Comparison of ENCODE assay signal across 15 cellular contexts in genomic region chr4:84750956-84751275, GRCh38.
"Had no signal": no experiment of that assay in that cellular context is flagged by ENCODE, and none has a peak within 500 bp of the region (broad histone marks: within the 10 kb centered on the region; RNA-seq: fewer than 3 reads in every experiment).

No MANE protein-coding gene starts in this region.

- DNase-seq: effector memory CD8-positive, alpha-beta T cell; esophagus squamous epithelium; kidney; left cardiac atrium; psoas muscle; spleen; stimulated activated CD4-positive, alpha-beta T cell treated with anti-CD3 and anti-CD28 coated beads, Interleukin-15, amount 100 ng/mL, for 24 hours; stimulated activated CD4-positive, alpha-beta T cell treated with anti-CD3 and anti-CD28 coated beads, Interleukin-1b, Interleukin-23, amount 100 ng/mL, for 48 hours; stimulated activated CD4-positive, alpha-beta T cell treated with anti-CD3 and anti-CD28 coated beads, Interleukin-4, amount 100 ng/mL, for 4 hours; stomach; transverse colon had no signal

- H3K4me2 ChIP-seq: hepatocyte had no signal

- H3K4me3 ChIP-seq: esophagus squamous epithelium, gastroesophageal sphincter, hepatocyte, psoas muscle, spleen, stomach, thoracic aorta, transverse colon had no signal

- H3K9me3 ChIP-seq: esophagus squamous epithelium, gastroesophageal sphincter, psoas muscle, spleen, stomach, thoracic aorta, transverse colon had no signal

- H3K4me1 ChIP-seq: gastroesophageal sphincter, psoas muscle, transverse colon had no signal

- H2AFZ ChIP-seq: hepatocyte had no signal

- H3K27me3 ChIP-seq: esophagus squamous epithelium, gastroesophageal sphincter, hepatocyte, spleen, stomach, transverse colon had no signal

- ATAC-seq: effector memory CD8-positive, alpha-beta T cell had no signal

- H3K79me2 ChIP-seq: hepatocyte had no signal

- H3K27ac ChIP-seq: epithelial cell of prostate, esophagus squamous epithelium, gastroesophageal sphincter, hepatocyte, psoas muscle, stomach, thoracic aorta, transverse colon had no signal
